ENCODE assay signal across 19 cellular contexts in genomic region chr14:102192840-102193502, GRCh38. TPM values are rescaled to one million over a fixed set of nuclear protein-coding genes. Genes with fewer than 3 reads are reported as not detected.
A peak's percentile ranks its signal among the peaks of the same experiment; 100 is the strongest.
DNase-seq lines count a peak whose midpoint lies in the region; ATAC-seq, FAIRE-seq and TF ChIP-seq lines count a peak whose summit lies in the region.
"Had no signal": no experiment of that assay in that cellular context is flagged by ENCODE, and none has a peak within 500 bp of the region (broad histone marks: within the 10 kb centered on the region; RNA-seq: fewer than 3 reads in every experiment).

No MANE protein-coding gene starts in this region.

- H3K4me3 ChIP-seq in PC-9 (no peak overlapping the region), lower lobe of right lung (no peak overlapping the region), mucosa of descending colon (no peak overlapping the region)
- H3K4me3 ChIP-seq: colonic mucosa, stomach had no signal

- H3K27ac ChIP-seq in PC-9 (peak overlapping the region; percentile 4; the same call in 1 of the 2 replicates), lower lobe of right lung (no peak overlapping the region)
- H3K27ac ChIP-seq: colonic mucosa, stomach, WERI-Rb-1 had no signal

- no peaks in the 10 kb centered on the region for H3K9me2 ChIP-seq in PC-9 (ENCODE audit: insufficient read depth)

- no peaks in the 10 kb centered on the region for H4K20me1 ChIP-seq in PC-9 (ENCODE audit: insufficient read depth)

- intact Hi-C loops in PC-9 (cut with micrococcal nuclease; ENCODE audit: unreplicated experiment), result no loop called here
- intact Hi-C loops in lower lobe of right lung (cut with DNase I), result no loop called here
- intact Hi-C loops in mucosa of descending colon (cut with DNase I, micrococcal nuclease), result no loop called here

- peak; percentile 87 for FAIRE-seq in frontal cortex (lab: Jason Lieb, UNC)
- FAIRE-seq: GM12892 had no signal

- peaks cover 23% of the 10 kb centered on the region for H3K4me1 ChIP-seq in PC-9 (replicated peaks; ENCODE audit: insufficient read depth)
- H3K4me1 ChIP-seq in lower lobe of right lung, result peaks cover 18% of the 10 kb centered on the region
- no peaks in the 10 kb centered on the region for H3K4me1 ChIP-seq in mucosa of descending colon (ENCODE audit: low read depth)
- H3K4me1 ChIP-seq: colonic mucosa had no signal

- H3F3A ChIP-seq in PC-9 (ENCODE audit: insufficient read depth, low read depth), result peaks cover 42% of the 10 kb centered on the region

- POLR2A ChIA-PET in PC-9 (lab: Charles Lee; ENCODE audit: unreplicated experiment), result no interaction called here

- H3K27me3 ChIP-seq in PC-9 (ENCODE audit: insufficient read depth, low read depth) (no peaks in the 10 kb centered on the region), lower lobe of right lung (ENCODE audit: low read depth) (no peaks in the 10 kb centered on the region)
- H3K27me3 ChIP-seq: colonic mucosa, stomach had no signal

- no TSS peak for BruUV-seq in PC-9 (replicated peaks; lab: Mats Ljungman, UMichigan)

- H3K9me3 ChIP-seq in PC-9 (ENCODE audit: insufficient read depth, low read depth), result no peaks in the 10 kb centered on the region
- H3K9me3 ChIP-seq in lower lobe of right lung, result no peaks in the 10 kb centered on the region
- H3K9me3 ChIP-seq in mucosa of descending colon, result no peaks in the 10 kb centered on the region
- H3K9me3 ChIP-seq: colonic mucosa, stomach had no signal

- DNase-seq in ELF-1 (ENCODE audit: low read depth, low spot score), result peak; percentile 39
- no peak for DNase-seq in PC-9
- no peak for DNase-seq in frontal cortex (ENCODE audit: low spot score in 2 of 2)
- DNase-seq in retina, result peak; percentile 47
- DNase-seq in lower lobe of right lung, result no peak
- no peak for DNase-seq in mucosa of descending colon
- no peak for DNase-seq in stimulated activated CD4-positive, alpha-beta T cell treated with anti-CD3 and anti-CD28 coated beads, Interleukin-4, amount 100 ng/mL, for 24 hours
- DNase-seq: activated CD4-positive, alpha-beta memory T cell treated with anti-CD3 and anti-CD28 coated beads for 36 hours; activated T-cell treated with anti-CD3 and anti-CD28 coated beads, Interleukin-2, amount 50 U/mL, for 1 hour; AML-193; colonic mucosa; foreskin melanocyte; GDM1; NCI-H2029; NCI-H446; SHP77; stomach; WERI-Rb-1 had no signal

- TF ChIP-seq CTCF in PC-9 (conservative IDR thresholded peaks at IDR 0.05) (no peak), lower lobe of right lung (IDR thresholded peaks at IDR 0.05) (no peak), mucosa of descending colon (IDR thresholded peaks at IDR 0.05) (no peak)

- ATAC-seq in lower lobe of right lung (no peak), mucosa of descending colon (no peak)

- H3K36me3 ChIP-seq in PC-9 (ENCODE audit: low read depth) (peaks cover 24% of the 10 kb centered on the region), lower lobe of right lung (peaks cover 29% of the 10 kb centered on the region), mucosa of descending colon (ENCODE audit: low read depth) (no peaks in the 10 kb centered on the region)
- H3K36me3 ChIP-seq: colonic mucosa had no signal

- CTCF ChIA-PET in PC-9 (lab: Charles Lee), result interaction anchor here (0.6 to 0.8 kb wide), 2 partner anchors 9 to 22 kb away, joined by 4 to 6 read pairs; no protein-coding TSS in a partner anchor

- H3K79me2 ChIP-seq in PC-9 (ENCODE audit: low read depth), result peaks cover 74% of the 10 kb centered on the region

- no peak overlapping the region for H2AFZ ChIP-seq in PC-9

- no peak overlapping the region for H3K4me2 ChIP-seq in PC-9

RNA-seq across cellular contexts. Expression of gene WDR20, which starts 53.3 kb away (rescaled TPM):
- 62.2 and 93.5 TPM in 2 replicates for total RNA-seq in PC-9 (2021)
- 39.5 TPM for total RNA-seq in frontal cortex
- total RNA-seq in lower lobe of right lung, result 26.2 TPM
- 10 to 100 TPM; 36.2 to 49.4 (median 40.9) TPM for total RNA-seq in mucosa of descending colon

Comparison
In these comparisons a context has a peak if more than half of its experiments do, and no peak if none do; other contexts are left out.
1. DNase-seq: peak in ELF-1 (single experiment) and retina (single experiment); none in PC-9 (0 of 2), frontal cortex (0 of 2), lower lobe of right lung (single experiment), mucosa of descending colon (0 of 3) and stimulated activated CD4-positive, alpha-beta T cell treated with anti-CD3 and anti-CD28 coated beads, Interleukin-4, amount 100 ng/mL, for 24 hours (single experiment).